ENCODE assay signal across 8 cellular contexts in the genomic region with DNA sequence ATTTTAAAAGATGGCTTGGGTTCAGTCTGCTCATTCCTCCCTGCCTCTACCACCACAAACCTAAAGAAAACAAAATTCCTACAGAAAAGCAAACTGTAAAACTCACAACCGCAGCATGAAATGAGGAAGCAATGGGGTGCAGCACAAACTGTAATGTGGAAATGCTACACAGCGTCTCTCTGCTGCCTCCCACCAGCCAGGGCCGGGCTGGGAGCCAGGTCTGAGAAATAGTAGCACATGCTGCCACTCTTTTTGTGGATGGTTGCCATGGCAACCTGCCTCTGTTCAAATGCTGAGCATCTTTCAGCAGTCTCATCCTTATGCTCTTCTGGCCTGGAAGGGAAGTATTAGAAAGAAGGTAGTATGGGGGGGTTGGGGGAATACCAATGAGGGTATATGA.
A peak's percentile ranks its signal among the peaks of the same experiment; 100 is the strongest.
DNase-seq lines count a peak whose midpoint lies in the region; ATAC-seq and TF ChIP-seq lines count a peak whose summit lies in the region.

No MANE protein-coding gene starts in this region.

- no peak overlapping the region for H3K4me3 ChIP-seq in fibroblast of mammary gland (ENCODE audit: control insufficient read depth, low read depth, low read length)

- ATAC-seq in HG03045 (IDR thresholded peaks at IDR 0.05; ENCODE audit: unreplicated experiment), result peak; percentile 32

- H3K4me1 Mint-ChIP-seq in nephron progenitor cell, result peaks cover 13% of the 10 kb centered on the region

- peaks cover 4% of the 10 kb centered on the region for H3K27me3 Mint-ChIP-seq in nephron progenitor cell (ENCODE audit: low read depth, poor library complexity)

- TF ChIP-seq CTCF in fibroblast of mammary gland (conservative IDR thresholded peaks at IDR 0.05; ENCODE audit: control insufficient read depth, insufficient read depth, low read depth, low read length), result no peak
- TF ChIP-seq CTCF in nephron progenitor cell (IDR thresholded peaks at IDR 0.05), result no peak

- no peak overlapping the region for H3K27ac Mint-ChIP-seq in nephron progenitor cell

- DNase-seq in DMS53 (lab: John Stamatoyannopoulos, UW) (peak; percentile 31), DMS53 treated with DMSO at 0.1 percent for 48 hours (lab: John Stamatoyannopoulos, UW; ENCODE audit: unreplicated experiment) (no peak), SKM-1 (lab: John Stamatoyannopoulos, UW; ENCODE audit: unreplicated experiment) (peak; percentile 83), fibroblast of mammary gland (ENCODE audit: low read depth) (peak; percentile 78), nephron progenitor cell (peak; percentile 32), GM19238 (ENCODE audit: insufficient read length, low spot score) (no peak)
- DNase-seq in stimulated activated CD4-positive, alpha-beta T cell treated with anti-CD3 and anti-CD28 coated beads, Interleukin-15, amount 100 ng/mL, for 24 hours, result no peak

- H3K36me3 Mint-ChIP-seq in nephron progenitor cell (ENCODE audit: low read depth), result no peaks in the 10 kb centered on the region

- H3K9me3 Mint-ChIP-seq in nephron progenitor cell, result no peaks in the 10 kb centered on the region

- H3K4me3 Mint-ChIP-seq in nephron progenitor cell, result no peak overlapping the region

Comparison
In these comparisons a context has a peak if more than half of its experiments do, and no peak if none do; other contexts are left out.
1. DNase-seq: peak in DMS53 (single experiment), SKM-1 (single experiment), fibroblast of mammary gland (single experiment) and nephron progenitor cell (single experiment); none in DMS53 treated with DMSO at 0.1 percent for 48 hours (single experiment), stimulated activated CD4-positive, alpha-beta T cell treated with anti-CD3 and anti-CD28 coated beads, Interleukin-15, amount 100 ng/mL, for 24 hours (single experiment) and GM19238 (single experiment).